ENCODE assay signal across 9 cellular contexts in genomic region chr5:150625831-150626746, GRCh38. TPM values are rescaled to one million over a fixed set of nuclear protein-coding genes. Genes with fewer than 3 reads are reported as not detected.
A peak's percentile ranks its signal among the peaks of the same experiment; 100 is the strongest.
DNase-seq lines count a peak whose midpoint lies in the region; ATAC-seq and TF ChIP-seq lines count a peak whose summit lies in the region.
"Had no signal": no experiment of that assay in that cellular context is flagged by ENCODE, and none has a peak within 500 bp of the region (broad histone marks: within the 10 kb centered on the region; RNA-seq: fewer than 3 reads in every experiment).

No MANE protein-coding gene starts in this region.

- WGBS in right cardiac atrium: 36% methylated on average over 10 of the region's 10 CpGs
- WGBS in urinary bladder: 64% methylated on average over 10 of the region's 10 CpGs

- H3K4me1 ChIP-seq in HUES6 (ENCODE audit: control insufficient read depth, insufficient read depth, low read length) (peaks cover 25% of the 10 kb centered on the region), right cardiac atrium (ENCODE audit: control insufficient read depth, insufficient read depth, low read length) (peaks cover 27% of the 10 kb centered on the region), urinary bladder (ENCODE audit: insufficient read depth) (peaks cover 2% of the 10 kb centered on the region)

- H3K27me3 ChIP-seq in HUES6 (ENCODE audit: control insufficient read depth, insufficient read depth, low read length) (peaks cover 34% of the 10 kb centered on the region), right cardiac atrium (ENCODE audit: control insufficient read depth, insufficient read depth) (no peaks in the 10 kb centered on the region)

- intact Hi-C loops in right cardiac atrium (cut with DNase I): no loop called here

- H3K36me3 ChIP-seq in HUES6 (ENCODE audit: control insufficient read depth, insufficient read depth, low read length) (no peaks in the 10 kb centered on the region), urinary bladder (ENCODE audit: insufficient read depth) (no peaks in the 10 kb centered on the region)

- H3K27ac ChIP-seq in HUES6 (ENCODE audit: low read depth, low read length): no peak overlapping the region
- H3K27ac ChIP-seq in right cardiac atrium (ENCODE audit: low read length): peak overlapping the region; percentile 96
- peak overlapping the region; percentile 44 for H3K27ac ChIP-seq in urinary bladder (ENCODE audit: low read depth)

- H3K4me3 ChIP-seq in AG10803 (ENCODE audit: low read length) (peak overlapping the region; percentile 73), HUES6 (ENCODE audit: low read depth, low read length) (peak overlapping the region; percentile 71; the same call in 1 of the 2 replicates), right cardiac atrium (ENCODE audit: low read length) (peak overlapping the region; percentile 80), urinary bladder (ENCODE audit: low read depth, low read length) (peak overlapping the region; percentile 80)

- no peak for TF ChIP-seq CTCF in AG10803 (conservative IDR thresholded peaks at IDR 0.05; ENCODE audit: low read length)

- ATAC-seq in GM21423 (IDR thresholded peaks at IDR 0.05; ENCODE audit: unreplicated experiment) (peak; percentile 56), right cardiac atrium (peak; percentile 2 to 5)

- no peak overlapping the region for H3K9ac ChIP-seq in HUES6 (ENCODE audit: low read length)

- H3K9me3 ChIP-seq in HUES6 (ENCODE audit: control insufficient read depth, insufficient read depth, low read depth, low read length) (no peaks in the 10 kb centered on the region), right cardiac atrium (ENCODE audit: control insufficient read depth, low read length) (no peaks in the 10 kb centered on the region)

- DNase-seq in AG10803 (ENCODE audit: low read depth) (no peak), right cardiac atrium (peak in 2 of 3 donors; percentile 62 to 63), NCI-H2171 treated with DMSO at 0.1 percent for 48 hours (lab: John Stamatoyannopoulos, UW) (no peak)
- DNase-seq in stimulated activated CD4-positive, alpha-beta T cell treated with anti-CD3 and anti-CD28 coated beads, Interleukin-2, amount 100 ng/mL, for 24 hours: no peak
- DNase-seq in stimulated activated CD4-positive, alpha-beta T cell treated with anti-CD3 and anti-CD28 coated beads, Interleukin-15, amount 100 ng/mL, for 24 hours: no peak

RNA-seq across cellular contexts. Expression of gene SYNPO, which starts 14.4 kb away (rescaled TPM):
- total RNA-seq in right cardiac atrium: 100 to 1,000 TPM; 552 to 675 (median 584) TPM
- 625 TPM for polyA plus RNA-seq in right cardiac atrium
- total RNA-seq in urinary bladder: 6.8 TPM
- 47.2 TPM for polyA plus RNA-seq in urinary bladder

RNA-seq across cellular contexts. Expression of gene MYOZ3, which starts 35.0 kb away (rescaled TPM):
- total RNA-seq in right cardiac atrium (1 to 10 TPM; 4.0 to 9.3 (median 5.2) TPM), urinary bladder (3.2 TPM)
- polyA plus RNA-seq in right cardiac atrium (3.3 TPM), urinary bladder (1.5 TPM)
- total RNA-seq: Daoy had no signal

Comparison
In these comparisons a context has a peak if more than half of its experiments do, and no peak if none do; other contexts are left out.
1. DNase-seq: peak in right cardiac atrium (2 of 3); none in AG10803 (single experiment), stimulated activated CD4-positive, alpha-beta T cell treated with anti-CD3 and anti-CD28 coated beads, Interleukin-2, amount 100 ng/mL, for 24 hours (0 of 2), stimulated activated CD4-positive, alpha-beta T cell treated with anti-CD3 and anti-CD28 coated beads, Interleukin-15, amount 100 ng/mL, for 24 hours (single experiment) and NCI-H2171 treated with DMSO at 0.1 percent for 48 hours (single experiment).
2. RNA of gene SYNPO, which starts 14.4 kb away (total RNA-seq): 552 to 675 TPM in right cardiac atrium; 6.8 TPM in urinary bladder (single experiment); every median in the first group is over 10 times any median in the second.
3. Peak in every context shown above with its lines, with median percentiles within 50 percentile points of each other: H3K4me3 ChIP-seq.